In genomic region chr14:74904623-74905503, GRCh38 we compare ENCODE assay signal across 13 cellular contexts. TPM values are rescaled to one million over a fixed set of nuclear protein-coding genes. Genes with fewer than 3 reads are reported as not detected.
DNase-seq lines count a peak whose midpoint lies in the region; ATAC-seq and TF ChIP-seq lines count a peak whose summit lies in the region.
"Had no signal": no experiment of that assay in that cellular context is flagged by ENCODE, and none has a peak within 500 bp of the region (broad histone marks: within the 10 kb centered on the region; RNA-seq: fewer than 3 reads in every experiment).

No MANE protein-coding gene starts in this region.

- H3K9me3 Mint-ChIP-seq in CD14-positive monocyte, result no peaks in the 10 kb centered on the region
- H3K9me3 Mint-ChIP-seq in CD8-positive, alpha-beta memory T cell, result no peaks in the 10 kb centered on the region
- H3K9me3 Mint-ChIP-seq in activated CD8-positive, alpha-beta T cell treated with anti-CD3 and anti-CD28 coated beads for 36 hours, result no peaks in the 10 kb centered on the region
- H3K9me3 Mint-ChIP-seq in WTC11, result no peaks in the 10 kb centered on the region

- intact Hi-C loops in CD14-positive monocyte (cut with micrococcal nuclease), result loop anchor here (2.0 to 5.0 kb wide), 2 partner anchors 44 to 298 kb away; no protein-coding TSS in a partner anchor
- intact Hi-C loops in activated CD8-positive, alpha-beta T cell treated with anti-CD3 and anti-CD28 coated beads for 36 hours (cut with micrococcal nuclease), result loop anchor here (1.0 kb wide), 1 partner anchor 44 kb away; no protein-coding TSS in a partner anchor

- no peaks in the 10 kb centered on the region for H3K4me1 ChIP-seq in CD8-positive, alpha-beta memory T cell (ENCODE audit: insufficient read depth, low read length)
- H3K4me1 ChIP-seq: Caco-2 had no signal

- TF ChIP-seq CTCF in CD14-positive monocyte (IDR thresholded peaks at IDR 0.05) (no peak), WTC11 (IDR thresholded peaks at IDR 0.05) (no peak)
- TF ChIP-seq CTCF in activated CD8-positive, alpha-beta T cell treated with anti-CD3 and anti-CD28 coated beads for 36 hours (IDR thresholded peaks at IDR 0.05), result no peak

- DNase-seq in CD14-positive monocyte (ENCODE audit: low spot score) (no peak), left lobe of liver (ENCODE audit: low spot score) (no peak), WTC11 (ENCODE audit: low spot score) (no peak), kidney tubule cell (ENCODE audit: low spot score) (no peak), NOMO-1 (lab: John Stamatoyannopoulos, UW; ENCODE audit: unreplicated experiment in 2 of 2) (no peak)
- no peak for DNase-seq in CD8-positive, alpha-beta memory T cell
- no peak for DNase-seq in activated CD8-positive, alpha-beta T cell treated with anti-CD3 and anti-CD28 coated beads for 36 hours
- DNase-seq: NCI-H2081 treated with DMSO at 0.1 percent for 48 hours had no signal

- H3K4me3 ChIP-seq in CD8-positive, alpha-beta memory T cell (ENCODE audit: low read length), result no peak overlapping the region

- H3K27me3 Mint-ChIP-seq in CD14-positive monocyte (ENCODE audit: low read depth in 3 of 3) (peaks cover 0 to 4% (median 1%) of the 10 kb centered on the region in 3 donors), WTC11 (ENCODE audit: low read depth) (no peaks in the 10 kb centered on the region)
- H3K27me3 Mint-ChIP-seq in CD8-positive, alpha-beta memory T cell, result no peaks in the 10 kb centered on the region
- no peaks in the 10 kb centered on the region for H3K27me3 Mint-ChIP-seq in activated CD8-positive, alpha-beta T cell treated with anti-CD3 and anti-CD28 coated beads for 36 hours

- H3K9me3 ChIP-seq in CD8-positive, alpha-beta memory T cell (ENCODE audit: low read length), result no peaks in the 10 kb centered on the region
- H3K9me3 ChIP-seq: Caco-2 had no signal

- peaks cover 32% of the 10 kb centered on the region for H3K36me3 ChIP-seq in CD8-positive, alpha-beta memory T cell (ENCODE audit: insufficient read depth, low read length)

- ATAC-seq in activated CD8-positive, alpha-beta T cell treated with anti-CD3 and anti-CD28 coated beads for 36 hours, result no peak
- ATAC-seq in left lobe of liver (peak; percentile 4), WTC11 (no peak)

- H3K4me1 Mint-ChIP-seq in CD14-positive monocyte, result no peaks in the 10 kb centered on the region
- H3K4me1 Mint-ChIP-seq in CD8-positive, alpha-beta memory T cell, result peaks cover 5 to 9% (median 8%) of the 10 kb centered on the region in 3 donors
- H3K4me1 Mint-ChIP-seq in activated CD8-positive, alpha-beta T cell treated with anti-CD3 and anti-CD28 coated beads for 36 hours (ENCODE audit: low read depth), result peaks cover 10% of the 10 kb centered on the region
- peaks cover 13% of the 10 kb centered on the region for H3K4me1 Mint-ChIP-seq in WTC11

- POLR2A ChIA-PET in CD8-positive, alpha-beta memory T cell (lab: Charles Lee), result interaction anchor here (1.0 to 1.4 kb wide), 2 partner anchors 44 to 296 kb away, joined by 3 to 5 read pairs; no protein-coding TSS in a partner anchor
- POLR2A ChIA-PET in activated CD8-positive, alpha-beta T cell treated with anti-CD3 and anti-CD28 coated beads for 36 hours (lab: Charles Lee), result interaction anchor here (0.8 to 2.7 kb wide), 9 partner anchors 8 to 137 kb away, joined by 3 to 22 read pairs (median 4); partner anchors contain the start of gene DLST
- POLR2A ChIA-PET in WTC11 (lab: Charles Lee), result interaction anchor here (1.7 kb wide), 1 partner anchor 44 kb away, joined by 9 read pairs; no protein-coding TSS in a partner anchor

- CTCF ChIA-PET in CD8-positive, alpha-beta memory T cell (lab: Charles Lee), result interaction anchor here (0.8 to 10.6 kb wide), 24 partner anchors 11 to 296 kb away, joined by 3 to 334 read pairs (median 5); partner anchors contain the start of genes DLST, PROX2, RPS6KL1 and YLPM1
- CTCF ChIA-PET in activated CD8-positive, alpha-beta T cell treated with anti-CD3 and anti-CD28 coated beads for 36 hours (lab: Charles Lee), result interaction anchor here (0.6 to 14.6 kb wide), 34 partner anchors 10 to 399 kb away, joined by 3 to 528 read pairs (median 4); partner anchors contain the start of genes DLST, EIF2B2, LTBP2 and PROX2
- CTCF ChIA-PET in WTC11 (lab: Charles Lee), result interaction anchor here (0.7 to 5.0 kb wide), 39 partner anchors 8 to 292 kb away, joined by 3 to 241 read pairs (median 5); partner anchors contain the start of genes ACYP1, DLST, RPS6KL1 and YLPM1

- H3K4me3 Mint-ChIP-seq in CD14-positive monocyte, result no peak overlapping the region
- no peak overlapping the region for H3K4me3 Mint-ChIP-seq in CD8-positive, alpha-beta memory T cell
- no peak overlapping the region for H3K4me3 Mint-ChIP-seq in activated CD8-positive, alpha-beta T cell treated with anti-CD3 and anti-CD28 coated beads for 36 hours
- H3K4me3 Mint-ChIP-seq in WTC11, result no peak overlapping the region

- H3K27ac Mint-ChIP-seq in CD14-positive monocyte (peak overlapping the region in 5 of 7 donors; percentile 31 to 83 (median 56)), WTC11 (no peak overlapping the region)
- peak overlapping the region in 7 of 8 donors; percentile 37 to 92 (median 81) for H3K27ac Mint-ChIP-seq in CD8-positive, alpha-beta memory T cell
- peak overlapping the region; percentile 55 for H3K27ac Mint-ChIP-seq in activated CD8-positive, alpha-beta T cell treated with anti-CD3 and anti-CD28 coated beads for 36 hours

- H3K27me3 ChIP-seq in CD8-positive, alpha-beta memory T cell (ENCODE audit: insufficient read depth, low read length, poor library complexity, severe bottlenecking), result no peaks in the 10 kb centered on the region

- peaks cover 50 to 56% of the 10 kb centered on the region in 2 donors for H3K36me3 Mint-ChIP-seq in CD14-positive monocyte
- peaks cover under 1 to 53% (median 8%) of the 10 kb centered on the region in 3 donors for H3K36me3 Mint-ChIP-seq in CD8-positive, alpha-beta memory T cell
- H3K36me3 Mint-ChIP-seq in activated CD8-positive, alpha-beta T cell treated with anti-CD3 and anti-CD28 coated beads for 36 hours (ENCODE audit: low read depth), result peaks cover 29% of the 10 kb centered on the region
- peaks cover 38% of the 10 kb centered on the region for H3K36me3 Mint-ChIP-seq in WTC11

- no peak overlapping the region for H3K27ac ChIP-seq in CD8-positive, alpha-beta memory T cell (ENCODE audit: low read depth, low read length)

TF ChIP-seq in WTC11, 78 proteins besides CTCF, POLR2A, EP300 and RAD21 (continues in another document):
- no peak for TF ChIP-seq USF2 (CRISPR knock-in tag; IDR thresholded peaks at IDR 0.05)
- TF ChIP-seq PRDM15 (CRISPR knock-in tag; IDR thresholded peaks at IDR 0.05), result no peak
- no peak for TF ChIP-seq TEAD1 (CRISPR knock-in tag; IDR thresholded peaks at IDR 0.05)
- no peak for TF ChIP-seq CREM (CRISPR knock-in tag; IDR thresholded peaks at IDR 0.05)

RNA-seq across cellular contexts. Expression of gene RPS6KL1, which starts 18.2 kb away (rescaled TPM):
- polyA plus RNA-seq in CD14-positive monocyte, result not detected
- total RNA-seq in CD8-positive, alpha-beta memory T cell, result 1 to 10 TPM; 4.8 to 5.0 TPM
- not detected for polyA plus RNA-seq in CD8-positive, alpha-beta memory T cell
- total RNA-seq in activated CD8-positive, alpha-beta T cell treated with anti-CD3 and anti-CD28 coated beads for 36 hours, result 1 to 10 TPM; 4.1 to 5.1 TPM
- 4.6 TPM for total RNA-seq in left lobe of liver
- 10.6 to 12.6 TPM (median 12.2 TPM) in 3 replicates for total RNA-seq in WTC11 (2021)

RNA-seq across cellular contexts. Expression of gene DLST, which starts 23.1 kb away (rescaled TPM):
- polyA plus RNA-seq in CD14-positive monocyte, result 1 to 10 TPM; 6.7 to 7.3 TPM
- total RNA-seq in CD8-positive, alpha-beta memory T cell, result 100 to 1,000 TPM; 160 to 161 TPM
- 8.8 TPM for polyA plus RNA-seq in CD8-positive, alpha-beta memory T cell
- 100 to 1,000 TPM; 110 to 113 TPM for total RNA-seq in activated CD8-positive, alpha-beta T cell treated with anti-CD3 and anti-CD28 coated beads for 36 hours
- total RNA-seq in left lobe of liver (65.6 TPM), WTC11 (2021) (112 to 121 TPM (median 119 TPM) in 3 replicates)

RNA-seq across cellular contexts. Expression of gene PROX2, which starts 28.9 kb away (rescaled TPM):
- not detected for polyA plus RNA-seq in CD14-positive monocyte
- under 1 TPM; 0.24 to 0.33 TPM for total RNA-seq in CD8-positive, alpha-beta memory T cell
- not detected for polyA plus RNA-seq in CD8-positive, alpha-beta memory T cell
- under 1 TPM; 0.38 to 0.65 TPM for total RNA-seq in activated CD8-positive, alpha-beta T cell treated with anti-CD3 and anti-CD28 coated beads for 36 hours
- total RNA-seq in left lobe of liver (not detected), WTC11 (2021) (0.04 to 0.27 TPM in 2 of 3 replicates, not detected in the other)
- total RNA-seq: Caco-2, cerebellum, liver had no signal
- polyA plus RNA-seq: adipose tissue, small intestine had no signal

RNA-seq across cellular contexts. Expression of gene PGF, which starts 50.5 kb away (rescaled TPM):
- polyA plus RNA-seq in CD14-positive monocyte, result not detected
- under 1 TPM in 1 of 2 experiments, not detected in 1; 0.29 TPM for total RNA-seq in CD8-positive, alpha-beta memory T cell
- polyA plus RNA-seq in CD8-positive, alpha-beta memory T cell, result not detected
- under 1 TPM; 0.27 to 0.45 TPM for total RNA-seq in activated CD8-positive, alpha-beta T cell treated with anti-CD3 and anti-CD28 coated beads for 36 hours
- 2.8 TPM for total RNA-seq in left lobe of liver
- total RNA-seq in WTC11 (2021), result 5.0 to 6.7 TPM (median 6.5 TPM) in 3 replicates
